In the genomic region with DNA sequence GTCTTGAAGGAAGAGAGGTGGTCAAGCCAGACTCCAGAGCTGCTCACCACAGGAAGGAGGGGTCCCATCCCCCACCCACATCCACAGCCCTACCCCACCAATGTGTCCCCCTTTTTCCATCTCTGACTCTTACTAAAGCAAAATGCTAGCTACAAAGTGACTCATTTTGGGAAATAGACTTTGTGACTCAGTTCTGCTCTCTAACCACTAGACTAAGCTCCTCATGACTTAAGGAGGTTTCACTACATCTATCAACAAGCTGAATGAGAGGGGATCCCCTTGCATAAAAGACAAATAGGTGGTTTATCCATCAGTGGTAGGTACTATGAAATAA, we compare ENCODE assay signal across 9 cellular contexts. TPM values are rescaled to one million over a fixed set of nuclear protein-coding genes. Genes with fewer than 3 reads are reported as not detected.
DNase-seq lines count a peak whose midpoint lies in the region; ATAC-seq lines count a peak whose summit lies in the region.
"Had no signal": no experiment of that assay in that cellular context is flagged by ENCODE, and none has a peak within 500 bp of the region (broad histone marks: within the 10 kb centered on the region; RNA-seq: fewer than 3 reads in every experiment).

No MANE protein-coding gene starts in this region.

- DNase-seq in LHCN-M2 (ENCODE audit: low read depth) (peak; percentile 65), glomerular visceral epithelial cell (ENCODE audit: extremely low spot score) (peak; percentile 67), GM19238 (ENCODE audit: insufficient read length, low spot score) (no peak), activated gamma-delta T cell treated with Interleukin-2 at 50 U/mL for 16 hours (no peak), NCI-H2227 treated with DMSO at 0.1 percent for 48 hours (lab: John Stamatoyannopoulos, UW) (no peak), left lobe of liver (ENCODE audit: low spot score) (no peak)
- DNase-seq: naive B cell had no signal

- peak; percentile 97 for ATAC-seq in GM18867 (IDR thresholded peaks at IDR 0.05; ENCODE audit: unreplicated experiment)
- peak; percentile 86 for ATAC-seq in GM21825 (IDR thresholded peaks at IDR 0.05; ENCODE audit: unreplicated experiment)
- ATAC-seq in left lobe of liver: no peak

RNA-seq across cellular contexts. Expression of a gene that starts 35.1 kb away (rescaled TPM):
- 4.1 and 4.8 TPM in 2 replicates for total RNA-seq in LHCN-M2 (2014; rRNA removed)
- polyA plus RNA-seq in LHCN-M2 (2012): 3.4 TPM
- total RNA-seq in left lobe of liver: 1.6 TPM

Comparison
In these comparisons a context has a peak if more than half of its experiments do, and no peak if none do; other contexts are left out.
1. DNase-seq: peak in LHCN-M2 (single experiment) and glomerular visceral epithelial cell (single experiment); none in GM19238 (single experiment), activated gamma-delta T cell treated with Interleukin-2 at 50 U/mL for 16 hours (single experiment), NCI-H2227 treated with DMSO at 0.1 percent for 48 hours (single experiment) and left lobe of liver (single experiment).